15 cellular contexts compared by ENCODE assay signal in the genomic region with DNA sequence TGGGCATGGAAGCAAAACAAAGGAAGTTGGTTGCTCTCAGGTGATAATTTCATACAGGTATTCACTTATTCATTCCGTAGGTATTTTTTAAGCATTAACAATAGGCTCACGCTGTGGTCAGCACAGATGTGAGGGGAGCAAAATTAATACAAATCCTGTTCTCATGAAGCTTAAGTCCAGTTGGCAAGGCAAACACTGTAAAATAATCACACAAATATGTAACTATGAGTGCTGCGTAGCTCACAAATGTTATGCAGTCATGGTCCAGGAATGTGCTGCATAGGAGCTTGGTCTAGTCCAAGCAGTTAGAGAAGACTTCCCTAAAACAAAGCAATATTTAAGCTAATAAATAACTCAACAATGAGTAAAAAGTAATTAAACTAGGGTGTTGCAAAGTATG. TPM values are rescaled to one million over a fixed set of nuclear protein-coding genes. Genes with fewer than 3 reads are reported as not detected.
A peak's percentile ranks its signal among the peaks of the same experiment; 100 is the strongest.
DNase-seq lines count a peak whose midpoint lies in the region; ATAC-seq and TF ChIP-seq lines count a peak whose summit lies in the region.
"Had no signal": no experiment of that assay in that cellular context is flagged by ENCODE, and none has a peak within 500 bp of the region (broad histone marks: within the 10 kb centered on the region; RNA-seq: fewer than 3 reads in every experiment).

No MANE protein-coding gene starts in this region.

- H3K4me1 Mint-ChIP-seq in HFFc6 (ENCODE audit: low read depth), result peaks cover 14% of the 10 kb centered on the region
- no peaks in the 10 kb centered on the region for H3K4me1 Mint-ChIP-seq in activated T-helper 17 cell treated with anti-CD3 and anti-CD28 coated beads, Interleukin-2, amount 50 U/mL, for 72 hours
- H3K4me1 Mint-ChIP-seq: B cell, T-cell had no signal

- H3K27me3 Mint-ChIP-seq in HFFc6 (ENCODE audit: insufficient read depth), result no peaks in the 10 kb centered on the region
- H3K27me3 Mint-ChIP-seq in activated T-helper 17 cell treated with anti-CD3 and anti-CD28 coated beads, Interleukin-2, amount 50 U/mL, for 72 hours, result peaks cover 21% of the 10 kb centered on the region

- peak overlapping the region; percentile 27 for H3K9ac ChIP-seq in adipocyte (ENCODE audit: low read length)
- H3K9ac ChIP-seq: KMS-11 had no signal

- peaks cover 19% of the 10 kb centered on the region for H3K4me1 ChIP-seq in adipocyte (ENCODE audit: control insufficient read depth, insufficient read depth, low read length)

- peaks cover 4% of the 10 kb centered on the region; the same call in 1 of the 2 replicates for H3K9me3 Mint-ChIP-seq in HFFc6
- H3K9me3 Mint-ChIP-seq in activated T-helper 17 cell treated with anti-CD3 and anti-CD28 coated beads, Interleukin-2, amount 50 U/mL, for 72 hours, result no peaks in the 10 kb centered on the region

- no peaks in the 10 kb centered on the region for H3K36me3 ChIP-seq in adipocyte (ENCODE audit: control insufficient read depth, insufficient read depth, low read length, severe bottlenecking)

- no peaks in the 10 kb centered on the region for H3K9me3 ChIP-seq in adipocyte (ENCODE audit: control insufficient read depth, low read length)

- no peak for ATAC-seq in activated T-helper 17 cell treated with anti-CD3 and anti-CD28 coated beads, Interleukin-2, amount 50 U/mL, for 72 hours (replicated peaks)
- ATAC-seq in GM18858 (IDR thresholded peaks at IDR 0.05; ENCODE audit: unreplicated experiment), result no peak
- ATAC-seq: T-cell had no signal

- DNase-seq in A172 (ENCODE audit: low spot score) (peak; percentile 88), HFFc6 (peak; percentile 85), adipocyte (ENCODE audit: low read depth) (peak; percentile 73), iPS-NIHi11 (ENCODE audit: low spot score) (peak; percentile 21), cortex of kidney (lab: John Stamatoyannopoulos, UW) (no peak), islet precursor cell (no peak)
- DNase-seq: anterior cingulate cortex, NCI-H446, T-cell had no signal

- H3K27me3 ChIP-seq in adipocyte (replicated peaks; ENCODE audit: control insufficient read depth, insufficient read depth, low read length), result no peaks in the 10 kb centered on the region

- H3K4me3 Mint-ChIP-seq in HFFc6, result peak overlapping the region; percentile 11; the same call in 1 of the 2 replicates
- H3K4me3 Mint-ChIP-seq in activated T-helper 17 cell treated with anti-CD3 and anti-CD28 coated beads, Interleukin-2, amount 50 U/mL, for 72 hours, result no peak overlapping the region
- H3K4me3 Mint-ChIP-seq: B cell, T-cell had no signal

- H3K36me3 Mint-ChIP-seq in HFFc6 (ENCODE audit: low read depth), result no peaks in the 10 kb centered on the region
- no peaks in the 10 kb centered on the region for H3K36me3 Mint-ChIP-seq in activated T-helper 17 cell treated with anti-CD3 and anti-CD28 coated beads, Interleukin-2, amount 50 U/mL, for 72 hours (ENCODE audit: low read depth)
- H3K36me3 Mint-ChIP-seq: T-cell had no signal

- no peak for TF ChIP-seq CTCF in HFFc6 (IDR thresholded peaks at IDR 0.05)

- peak overlapping the region; percentile 74 for H3K27ac Mint-ChIP-seq in HFFc6
- H3K27ac Mint-ChIP-seq in activated T-helper 17 cell treated with anti-CD3 and anti-CD28 coated beads, Interleukin-2, amount 50 U/mL, for 72 hours, result no peak overlapping the region
- H3K27ac Mint-ChIP-seq: B cell, T-cell had no signal

- H3K4me3 ChIP-seq in adipocyte (ENCODE audit: low read length), result peak overlapping the region; percentile 4
- H3K4me3 ChIP-seq: skin epidermis had no signal

RNA-seq across cellular contexts. Expression of a gene that starts 23.9 kb away (rescaled TPM):
- 0.28 and 2.1 TPM in 2 replicates for total RNA-seq in A172 (2014; rRNA removed; shearing (Covaris generic))
- not detected for total RNA-seq in HFFc6 (2021; fragmentation: NEBNext Ultra II Directional; extraction: Animal tissue kit (Norgen Biotek cat#: 25700))
- under 1 TPM in 1 of 2 donors, not detected in 1; 0.19 TPM for total RNA-seq in activated T-helper 17 cell treated with anti-CD3 and anti-CD28 coated beads, Interleukin-2, amount 50 U/mL, for 72 hours
- total RNA-seq: B cell, mononuclear cell, T-cell had no signal

RNA-seq across cellular contexts. Expression of a gene that starts 31.1 kb away (rescaled TPM):
- 0.33 and 0.53 TPM in 2 replicates for total RNA-seq in A172 (2014; rRNA removed; shearing (Covaris generic))
- total RNA-seq in HFFc6 (2021; fragmentation: NEBNext Ultra II Directional; extraction: Animal tissue kit (Norgen Biotek cat#: 25700)), result not detected
- total RNA-seq in activated T-helper 17 cell treated with anti-CD3 and anti-CD28 coated beads, Interleukin-2, amount 50 U/mL, for 72 hours, result not detected
- total RNA-seq: B cell, mononuclear cell, T-cell had no signal

Comparison
In these comparisons a context has a peak if more than half of its experiments do, and no peak if none do; other contexts are left out.
1. DNase-seq: peak in A172 (single experiment), HFFc6 (single experiment), adipocyte (single experiment) and iPS-NIHi11 (single experiment); none in cortex of kidney (single experiment) and islet precursor cell (single experiment).